Comparison of ENCODE assay signal across 8 cellular contexts in the genomic region with DNA sequence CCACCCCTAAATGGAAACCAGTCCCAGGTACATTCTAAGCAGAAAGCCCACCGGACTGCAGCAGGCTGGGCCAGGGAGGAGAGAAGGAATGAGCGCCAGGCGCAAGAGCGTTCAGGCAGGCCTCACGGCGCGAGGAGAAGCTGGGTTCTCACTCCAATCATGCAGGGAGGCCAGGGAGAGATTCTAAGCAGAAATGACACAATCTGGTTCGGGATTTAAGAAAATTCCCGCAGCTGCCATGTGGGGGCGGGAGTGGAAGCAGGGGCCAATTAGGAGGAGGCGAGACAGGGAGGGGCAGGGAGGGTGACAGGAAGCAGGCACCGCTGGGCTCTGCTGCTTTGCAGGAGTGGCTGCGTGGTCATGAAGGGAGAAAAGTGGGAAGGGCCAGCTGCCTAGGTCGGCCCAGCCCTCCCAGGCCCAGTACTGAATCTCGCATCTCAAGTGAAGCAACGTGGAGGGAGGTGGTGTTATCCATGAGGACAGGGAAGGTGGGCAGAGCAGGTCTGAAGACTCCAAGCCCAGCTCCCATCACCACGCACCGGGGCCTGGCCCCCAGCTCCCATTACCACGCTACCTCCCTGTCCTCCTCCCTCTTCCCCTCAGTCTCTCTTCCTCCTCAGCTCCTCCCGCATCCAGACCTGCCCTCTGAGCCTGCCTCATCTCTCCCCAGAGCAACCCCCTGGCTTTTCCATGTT. TPM values are rescaled to one million over a fixed set of nuclear protein-coding genes. Genes with fewer than 3 reads are reported as not detected.
DNase-seq lines count a peak whose midpoint lies in the region; ATAC-seq and TF ChIP-seq lines count a peak whose summit lies in the region.
"Had no signal": no experiment of that assay in that cellular context is flagged by ENCODE, and none has a peak within 500 bp of the region (broad histone marks: within the 10 kb centered on the region; RNA-seq: fewer than 3 reads in every experiment).

No MANE protein-coding gene starts in this region.

- WGBS in gastroesophageal sphincter (ENCODE audit: low coverage in 1 of 2), 2 donors, result 59 to 60% methylated on average over 2 to 7 of the region's 20 CpGs

- H3K4me3 ChIP-seq in H7 (ENCODE audit: insufficient read depth, low read depth, low read length), result peak overlapping the region; percentile 20
- H3K4me3 ChIP-seq in Panc1 (ENCODE audit: low read depth in 2 of 2, low read length in 2 of 2), result no peak overlapping the region
- no peak overlapping the region for H3K4me3 ChIP-seq in gastroesophageal sphincter
- H3K4me3 ChIP-seq: ovary had no signal

- H3K27ac ChIP-seq in Panc1 (ENCODE audit: low read length) (no peak overlapping the region), gastroesophageal sphincter (no peak overlapping the region)
- H3K27ac ChIP-seq: ovary had no signal

- H3K36me3 ChIP-seq in H7 (replicated peaks; ENCODE audit: control insufficient read depth, insufficient read depth, low read length), result no peaks in the 10 kb centered on the region; the same call in 1 of the 2 replicates
- peaks cover 2% of the 10 kb centered on the region for H3K36me3 ChIP-seq in Panc1 (ENCODE audit: control insufficient read depth, insufficient read depth, low read length)
- H3K36me3 ChIP-seq in gastroesophageal sphincter, result peaks cover 0 to 51% of the 10 kb centered on the region in 2 donors
- H3K36me3 ChIP-seq: ovary had no signal

- intact Hi-C loops in Panc1 (cut with micrococcal nuclease; ENCODE audit: unreplicated experiment), result no loop called here

- in situ Hi-C loops in Panc1 (cut with HindIII; ENCODE audit: low pct_unique_long_range_greater_than_20kb, low sequenced_read_pairs), result no loop called here

- ATAC-seq in Panc1, result peak; percentile 71
- peak; percentile 88 for ATAC-seq in gastroesophageal sphincter
- ATAC-seq in HG02840 (IDR thresholded peaks at IDR 0.05; ENCODE audit: low FRiP score, unreplicated experiment), result no peak

- POLR2A ChIA-PET in Panc1 (lab: Charles Lee), result no interaction called here

- peaks cover 4% of the 10 kb centered on the region; the same call in 1 of the 2 replicates for H3K9me3 ChIP-seq in Panc1 (ENCODE audit: control insufficient read depth, insufficient read depth, low read depth, low read length)
- no peaks in the 10 kb centered on the region for H3K9me3 ChIP-seq in gastroesophageal sphincter
- H3K9me3 ChIP-seq: ovary had no signal

- TF ChIP-seq CTCF in Panc1 (IDR thresholded peaks at IDR 0.05) (no peak; the same call in 1 of the 2 replicates), gastroesophageal sphincter (IDR thresholded peaks at IDR 0.05) (peak in 1 of 4 experiments; percentile 16)

- BruUV-seq in Panc1 (replicated peaks; lab: Mats Ljungman, UMichigan), result no TSS peak

- H3K27me3 ChIP-seq in H7 (ENCODE audit: control insufficient read depth, insufficient read depth, low read length) (no peaks in the 10 kb centered on the region), Panc1 (ENCODE audit: control insufficient read depth, insufficient read depth, low read length) (no peaks in the 10 kb centered on the region), gastroesophageal sphincter (no peaks in the 10 kb centered on the region)
- H3K27me3 ChIP-seq: ovary had no signal

- TF ChIP-seq EP300 in gastroesophageal sphincter (IDR thresholded peaks at IDR 0.05), result no peak

- peak; percentile 95 for DNase-seq in H7
- DNase-seq in Panc1 (ENCODE audit: low read depth, low spot score), result no peak
- DNase-seq in retina, result peak; percentile 36
- DNase-seq in SKM-1 (lab: John Stamatoyannopoulos, UW; ENCODE audit: unreplicated experiment), result no peak
- DNase-seq in amniotic stem cell (lab: John Stamatoyannopoulos, UW), result no peak

- CTCF ChIA-PET in Panc1 (lab: Charles Lee), result no interaction called here

- no peak for TF ChIP-seq POLR2A in gastroesophageal sphincter (IDR thresholded peaks at IDR 0.05)

- H3K4me1 ChIP-seq in Panc1 (ENCODE audit: control insufficient read depth, insufficient read depth, low read length), result no peaks in the 10 kb centered on the region
- H3K4me1 ChIP-seq in gastroesophageal sphincter, result peaks cover 0 to 3% (median 0%) of the 10 kb centered on the region in 3 donors

RNA-seq across cellular contexts. Expression of a gene that starts 11.8 kb away (rescaled TPM):
- 22.1 and 22.2 TPM in 2 replicates for total RNA-seq in H7 (2014; rRNA removed; shearing (Covaris generic))
- total RNA-seq in Panc1 (2021; ENCODE audit: unreplicated experiment), result 20.1 TPM
- polyA plus RNA-seq in Panc1 (2012; ENCODE audit: insufficient read length), result 20.8 TPM
- total RNA-seq in gastroesophageal sphincter, result 1 to 10 TPM; 5.7 to 9.7 (median 6.2) TPM

Comparison
In these comparisons a context has a peak if more than half of its experiments do, and no peak if none do; other contexts are left out.
1. DNase-seq: peak in H7 (single experiment) and retina (single experiment); none in Panc1 (single experiment), SKM-1 (single experiment) and amniotic stem cell (single experiment).